20 cellular contexts compared by ENCODE assay signal in the genomic region with DNA sequence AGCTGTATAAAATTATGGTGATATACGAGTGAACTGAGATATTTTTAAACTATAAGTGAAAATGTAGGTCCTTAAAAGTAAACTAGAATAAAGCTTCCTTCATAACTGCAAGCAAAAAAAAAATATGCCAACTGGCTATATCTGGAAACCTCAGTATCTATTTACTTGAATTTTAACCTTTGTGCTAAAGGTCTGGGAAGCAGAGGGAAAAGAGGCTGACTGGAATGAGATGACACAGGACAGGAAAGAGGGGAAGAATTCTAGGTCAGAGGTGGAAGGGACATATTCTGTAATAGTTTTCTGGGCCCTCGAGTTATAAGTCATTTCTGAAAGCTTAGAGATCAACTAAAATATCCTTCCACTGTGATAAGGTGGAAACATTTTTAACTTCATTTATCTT.
"Had no signal": no experiment of that assay in that cellular context is flagged by ENCODE, and none has a peak within 500 bp of the region (broad histone marks: within the 10 kb centered on the region; RNA-seq: fewer than 3 reads in every experiment).

No MANE protein-coding gene starts in this region.

- H3K27ac Mint-ChIP-seq: activated naive CD4-positive, alpha-beta T cell treated with anti-CD3 and anti-CD28 coated beads, Interleukin-2, amount 50 U/mL, for 72 hours; naive thymus-derived CD4-positive, alpha-beta T cell; stimulated activated naive CD8-positive, alpha-beta T cell treated with anti-CD3 and anti-CD28 coated beads, Interleukin-15, Interleukin-2, amounts not matched to agents 100 ng/mL and 50 ng/mL, for 24 hours had no signal

- H3K4me3 ChIP-seq: esophagus squamous epithelium, heart right ventricle, lung, psoas muscle, sigmoid colon, uterus had no signal

- H3K27me3 ChIP-seq: esophagus squamous epithelium, heart right ventricle, sigmoid colon, uterus had no signal

- H3K36me3 ChIP-seq: esophagus squamous epithelium, heart right ventricle, sigmoid colon, uterus had no signal

- DNase-seq: activated CD4-positive, alpha-beta T cell treated with anti-CD3 and anti-CD28 coated beads, Interleukin-2, amount 50 U/mL, for 4 hours; activated CD4-positive, CD25-positive, alpha-beta regulatory T cell; activated effector memory CD4-positive, alpha-beta T cell treated with Interleukin-2 at 50 U/mL for 16 hours; activated T-cell treated with anti-CD3 and anti-CD28 coated beads, Interleukin-2, amount 50 U/mL, for 1 hour; esophagus squamous epithelium; heart right ventricle; kidney; naive thymus-derived CD4-positive, alpha-beta T cell; nucleus accumbens; psoas muscle; sigmoid colon; stimulated activated CD4-positive, alpha-beta T cell treated with anti-CD3 and anti-CD28 coated beads, Interleukin-4, amount 100 ng/mL, for 1 hour; stimulated activated CD8-positive, alpha-beta memory T cell treated with anti-CD3 and anti-CD28 coated beads, Interleukin-4, amount 100 ng/mL, for 48 hours; T-helper 2 cell; uterus had no signal

- ATAC-seq: activated naive CD4-positive, alpha-beta T cell treated with anti-CD3 and anti-CD28 coated beads, Interleukin-2, amount 50 U/mL, for 72 hours; naive thymus-derived CD4-positive, alpha-beta T cell had no signal

- H3K9me3 ChIP-seq: esophagus squamous epithelium, heart right ventricle, psoas muscle, sigmoid colon, uterus had no signal

- H3K4me1 ChIP-seq: esophagus squamous epithelium, sigmoid colon, uterus had no signal

- FAIRE-seq: bronchial epithelial cell, kidney, TTC549 had no signal

- H3K27me3 Mint-ChIP-seq: naive thymus-derived CD4-positive, alpha-beta T cell; stimulated activated naive CD8-positive, alpha-beta T cell treated with anti-CD3 and anti-CD28 coated beads, Interleukin-15, Interleukin-2, amounts not matched to agents 100 ng/mL and 50 ng/mL, for 24 hours had no signal

- H3K4me3 Mint-ChIP-seq: naive thymus-derived CD4-positive, alpha-beta T cell; stimulated activated naive CD8-positive, alpha-beta T cell treated with anti-CD3 and anti-CD28 coated beads, Interleukin-15, Interleukin-2, amounts not matched to agents 100 ng/mL and 50 ng/mL, for 24 hours had no signal

- H3K27ac ChIP-seq: esophagus squamous epithelium, sigmoid colon, uterus had no signal
